In genomic region chr14:104436047-104436531, GRCh38 we compare ENCODE assay signal across 8 cellular contexts.
DNase-seq lines count a peak whose midpoint lies in the region; ATAC-seq and TF ChIP-seq lines count a peak whose summit lies in the region.

No MANE protein-coding gene starts in this region.

- H3K27me3 ChIP-seq in liver (ENCODE audit: control insufficient read depth in 4 of 4, insufficient read depth in 4 of 4, low read length in 3 of 4) (no peaks in the 10 kb centered on the region), thyroid gland (no peaks in the 10 kb centered on the region), Karpas-422 (ENCODE audit: low read length) (no peaks in the 10 kb centered on the region)

- TF ChIP-seq CTCF in cardiac fibroblast (IDR thresholded peaks at IDR 0.05; ENCODE audit: low read depth, low read length): no peak
- TF ChIP-seq CTCF in liver (IDR thresholded peaks at IDR 0.05; ENCODE audit: low read depth, low read length, missing input control): no peak
- TF ChIP-seq CTCF in thyroid gland (IDR thresholded peaks at IDR 0.05): no peak

- no peaks in the 10 kb centered on the region for H3K79me2 ChIP-seq in Karpas-422 (ENCODE audit: low read length)

- no peak for TF ChIP-seq POLR2A in thyroid gland (IDR thresholded peaks at IDR 0.05)

- no peaks in the 10 kb centered on the region for H3K4me1 ChIP-seq in liver (ENCODE audit: control insufficient read depth in 4 of 4, insufficient read depth in 4 of 4, low read length in 3 of 4)
- H3K4me1 ChIP-seq in thyroid gland: peaks cover 3 to 18% of the 10 kb centered on the region in 2 donors
- H3K4me1 ChIP-seq in Karpas-422 (ENCODE audit: low read length): no peaks in the 10 kb centered on the region

- peak in 1 of 2 donors; percentile 20 for TF ChIP-seq RAD21 in liver (IDR thresholded peaks at IDR 0.05)

- no peaks in the 10 kb centered on the region for H4K20me1 ChIP-seq in Karpas-422 (ENCODE audit: insufficient read depth, low read depth, low read length)

- H3K4me3 ChIP-seq in cardiac fibroblast (replicated peaks in 1 of 2; ENCODE audit: low read depth in 2 of 2, low read length in 2 of 2) (no peak overlapping the region), liver (ENCODE audit: low read depth in 1 of 3, low read length in 3 of 3) (no peak overlapping the region), thyroid gland (replicated peaks in 1 of 3) (no peak overlapping the region), Karpas-422 (ENCODE audit: low read length) (no peak overlapping the region)

- H3K9me2 ChIP-seq in Karpas-422 (replicated peaks; ENCODE audit: insufficient read depth, low read length): no peaks in the 10 kb centered on the region

- peak; percentile 29 for DNase-seq in DMS79 treated with DMSO at 0.1 percent for 48 hours (lab: John Stamatoyannopoulos, UW)
- no peak for DNase-seq in DMS79 (lab: John Stamatoyannopoulos, UW)
- DNase-seq in cardiac fibroblast (ENCODE audit: low read depth in 2 of 2): peak; percentile 9 to 88
- peak; percentile 27 to 29 for DNase-seq in thyroid gland
- DNase-seq in Karpas-422: no peak
- DNase-seq in NCI-H146 treated with DMSO at 0.1 percent for 48 hours (lab: John Stamatoyannopoulos, UW; ENCODE audit: unreplicated experiment): no peak

- intact Hi-C loops in thyroid gland (cut with DNase I): no loop called here

- H3K36me3 ChIP-seq in liver (ENCODE audit: control insufficient read depth in 4 of 4, insufficient read depth in 3 of 4, low read depth in 1 of 4, low read length in 3 of 4) (no peaks in the 10 kb centered on the region), thyroid gland (no peaks in the 10 kb centered on the region), Karpas-422 (ENCODE audit: insufficient read depth, low read length) (no peaks in the 10 kb centered on the region)

- WGBS in liver: 43% methylated on average over 18 of the region's 18 CpGs
- WGBS in thyroid gland, 2 donors: 35 to 37% methylated on average over 15 to 18 of the region's 18 CpGs

- H3K9me3 ChIP-seq in liver (ENCODE audit: control insufficient read depth in 4 of 4, low read length in 3 of 4) (no peaks in the 10 kb centered on the region), thyroid gland (no peaks in the 10 kb centered on the region), Karpas-422 (ENCODE audit: low read length) (no peaks in the 10 kb centered on the region)

- H3K27ac ChIP-seq in liver (ENCODE audit: low read depth in 1 of 2, low read length in 2 of 2): peak overlapping the region in 1 of 2 donors; percentile 39
- H3K27ac ChIP-seq in thyroid gland: peak overlapping the region in 2 of 3 donors; percentile 17 to 36
- H3K27ac ChIP-seq in Karpas-422 (ENCODE audit: low read length): no peak overlapping the region

- no peak overlapping the region for H3K4me2 ChIP-seq in Karpas-422 (ENCODE audit: low read depth, low read length, poor library complexity, severe bottlenecking)

- no peak for ATAC-seq in GM19463 (IDR thresholded peaks at IDR 0.05; ENCODE audit: unreplicated experiment)

- no peak overlapping the region for H2AFZ ChIP-seq in Karpas-422 (ENCODE audit: low read length)

- H3K9ac ChIP-seq in liver (ENCODE audit: low read depth in 1 of 2, low read length in 2 of 2) (no peak overlapping the region), Karpas-422 (ENCODE audit: low read length) (no peak overlapping the region)

TF ChIP-seq in liver, 16 proteins besides CTCF, POLR2A, EP300 and RAD21:
- TF ChIP-seq SP1 (IDR thresholded peaks at IDR 0.05): peak; percentile 19
- TF ChIP-seq, protein P1, sequence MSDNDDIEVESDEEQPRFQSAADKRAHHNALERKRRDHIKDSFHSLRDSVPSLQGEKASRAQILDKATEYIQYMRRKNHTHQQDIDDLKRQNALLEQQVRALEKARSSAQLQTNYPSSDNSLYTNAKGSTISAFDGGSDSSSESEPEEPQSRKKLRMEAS (IDR thresholded peaks at IDR 0.05): no peak

Comparison
In these comparisons a context has a peak if more than half of its experiments do, and no peak if none do; other contexts are left out.
1. DNase-seq: peak in DMS79 treated with DMSO at 0.1 percent for 48 hours (single experiment), cardiac fibroblast (2 of 2) and thyroid gland (2 of 2); none in DMS79 (single experiment), Karpas-422 (single experiment) and NCI-H146 treated with DMSO at 0.1 percent for 48 hours (single experiment).